ENCODE assay signal across 25 cellular contexts in genomic region chr2:217336694-217337093, GRCh38.
DNase-seq lines count a peak whose midpoint lies in the region; FAIRE-seq and TF ChIP-seq lines count a peak whose summit lies in the region.
"Had no signal": no experiment of that assay in that cellular context is flagged by ENCODE, and none has a peak within 500 bp of the region (broad histone marks: within the 10 kb centered on the region; RNA-seq: fewer than 3 reads in every experiment).

No MANE protein-coding gene starts in this region.

- H3K27me3 ChIP-seq in astrocyte (ENCODE audit: insufficient read depth, low read length) (no peaks in the 10 kb centered on the region), trophoblast cell (ENCODE audit: insufficient read depth, low read length) (no peaks in the 10 kb centered on the region)
- H3K27me3 ChIP-seq: BE2C, BLaER1 had no signal

- H3K9me3 Mint-ChIP-seq in astrocyte (ENCODE audit: unreplicated experiment) (peaks cover 1% of the 10 kb centered on the region), glutamatergic neuron (ENCODE audit: unreplicated experiment) (no peaks in the 10 kb centered on the region)
- H3K9me3 Mint-ChIP-seq: CD4-positive, alpha-beta memory T cell had no signal

- H3K79me2 ChIP-seq in astrocyte (ENCODE audit: insufficient read depth, low read length) (no peaks in the 10 kb centered on the region), trophoblast cell (ENCODE audit: control insufficient read depth, insufficient read depth, low read length, poor library complexity) (peaks cover 2% of the 10 kb centered on the region)

- peak; percentile 47 for FAIRE-seq in GM19239 (lab: Jason Lieb, UNC)
- FAIRE-seq in astrocyte (lab: Jason Lieb, UNC) = peak; percentile 47
- FAIRE-seq: A204.1, D721Med, GM12878, GM12892, GM18507 had no signal

- no peak overlapping the region for H4K12ac ChIP-seq in trophoblast cell (ENCODE audit: low read depth, low read length)

- DNase-seq in GM19239 (ENCODE audit: insufficient read length, low spot score) (no peak), astrocyte (ENCODE audit: low read depth) (no peak), trophoblast cell (peak; percentile 46 to 96), GOT3 (lab: John Stamatoyannopoulos, UW) (no peak), DMS53 treated with DMSO at 0.1 percent for 48 hours (lab: John Stamatoyannopoulos, UW; ENCODE audit: unreplicated experiment) (no peak), glutamatergic neuron (no peak)
- DNase-seq: 8988T; ACHN; BE2C; C1 segment of cervical spinal cord; CD4-positive, alpha-beta memory T cell; CD4-positive, CD25-positive, alpha-beta regulatory T cell; CD8-positive, alpha-beta memory T cell; COR-L47; DMS79; DND-41; EL; GDM1 had no signal

- H3K9me3 ChIP-seq in astrocyte (ENCODE audit: insufficient read depth, low read depth, low read length) = no peaks in the 10 kb centered on the region
- H3K9me3 ChIP-seq in trophoblast cell (ENCODE audit: insufficient read depth, low read depth, low read length) = no peaks in the 10 kb centered on the region
- H3K9me3 ChIP-seq: BE2C, BLaER1 had no signal

- H2BK12ac ChIP-seq in trophoblast cell (ENCODE audit: low read length) = no peak overlapping the region

- H3K9ac ChIP-seq in astrocyte (ENCODE audit: low read length) (no peak overlapping the region), trophoblast cell (ENCODE audit: low read length) (no peak overlapping the region)
- H3K9ac ChIP-seq: BLaER1 had no signal

- H3K4me3 ChIP-seq in astrocyte (ENCODE audit: insufficient read depth, low read depth, low read length) (no peak overlapping the region), trophoblast cell (ENCODE audit: low read depth, low read length) (no peak overlapping the region)
- H3K4me3 ChIP-seq: BLaER1, GM12878 had no signal

- H3K36me3 Mint-ChIP-seq in astrocyte (ENCODE audit: low read depth, unreplicated experiment) = no peaks in the 10 kb centered on the region
- H3K36me3 Mint-ChIP-seq in glutamatergic neuron (ENCODE audit: unreplicated experiment) = no peaks in the 10 kb centered on the region
- H3K36me3 Mint-ChIP-seq: CD14-positive monocyte; CD4-positive, CD25-positive, alpha-beta regulatory T cell had no signal

- H3K27ac Mint-ChIP-seq in astrocyte (ENCODE audit: unreplicated experiment) (peak overlapping the region; percentile 51), glutamatergic neuron (ENCODE audit: unreplicated experiment) (no peak overlapping the region)
- H3K27ac Mint-ChIP-seq: CD4-positive, alpha-beta memory T cell; CD4-positive, CD25-positive, alpha-beta regulatory T cell; CD8-positive, alpha-beta memory T cell had no signal

- no peaks in the 10 kb centered on the region for H4K20me1 ChIP-seq in astrocyte (ENCODE audit: insufficient read depth, low read length)
- H4K20me1 ChIP-seq: BLaER1 had no signal

- H3K4me2 ChIP-seq in astrocyte (ENCODE audit: low read length) (no peak overlapping the region), trophoblast cell (ENCODE audit: low read length) (no peak overlapping the region)
- H3K4me2 ChIP-seq: BLaER1 had no signal

- peaks cover 29% of the 10 kb centered on the region for H3K79me1 ChIP-seq in trophoblast cell (ENCODE audit: low read length)

- H3K27me3 Mint-ChIP-seq in astrocyte (ENCODE audit: low read depth, unreplicated experiment) = no peaks in the 10 kb centered on the region
- H3K27me3 Mint-ChIP-seq in glutamatergic neuron (ENCODE audit: unreplicated experiment) = peaks cover 2% of the 10 kb centered on the region
- H3K27me3 Mint-ChIP-seq: CD4-positive, CD25-positive, alpha-beta regulatory T cell; CD8-positive, alpha-beta memory T cell had no signal

- no peak overlapping the region for H3K14ac ChIP-seq in trophoblast cell (ENCODE audit: low read length)

- H3K23ac ChIP-seq in trophoblast cell (ENCODE audit: low read length) = no peak overlapping the region

- H4K8ac ChIP-seq in trophoblast cell (ENCODE audit: low read depth, low read length) = no peak overlapping the region

- no peak overlapping the region for H3K4me3 Mint-ChIP-seq in astrocyte (ENCODE audit: unreplicated experiment)
- no peak overlapping the region for H3K4me3 Mint-ChIP-seq in glutamatergic neuron (ENCODE audit: unreplicated experiment)
- H3K4me3 Mint-ChIP-seq: CD14-positive monocyte; CD4-positive, alpha-beta memory T cell; CD4-positive, CD25-positive, alpha-beta regulatory T cell; CD8-positive, alpha-beta memory T cell had no signal

- H4K91ac ChIP-seq in trophoblast cell (ENCODE audit: low read depth, low read length) = peak overlapping the region; percentile 76

- no peak overlapping the region for H2AK5ac ChIP-seq in trophoblast cell (ENCODE audit: low read length)

- no peaks in the 10 kb centered on the region for H3K36me3 ChIP-seq in astrocyte (ENCODE audit: insufficient read depth, low read length)
- H3K36me3 ChIP-seq in trophoblast cell (ENCODE audit: control insufficient read depth in 1 of 2, insufficient read depth in 2 of 2, low read length in 2 of 2) = no peaks in the 10 kb centered on the region
- H3K36me3 ChIP-seq: BE2C, BLaER1 had no signal

- no peak overlapping the region for H2BK5ac ChIP-seq in trophoblast cell (ENCODE audit: low read depth, low read length, poor library complexity)

- H3K4me1 Mint-ChIP-seq in astrocyte (ENCODE audit: low read depth, unreplicated experiment) (peaks cover 37% of the 10 kb centered on the region), glutamatergic neuron (ENCODE audit: low read depth, unreplicated experiment) (peaks cover 13% of the 10 kb centered on the region)
- H3K4me1 Mint-ChIP-seq: CD4-positive, alpha-beta memory T cell; CD4-positive, CD25-positive, alpha-beta regulatory T cell; CD8-positive, alpha-beta memory T cell had no signal

- WGBS in trophoblast cell (ENCODE audit: extremely low coverage, insufficient coverage, insufficient read length) = 100% methylated on average over 2 of the region's 4 CpGs

- H3K18ac ChIP-seq in trophoblast cell (ENCODE audit: low read length) = no peak overlapping the region

- no peak overlapping the region for H2BK120ac ChIP-seq in trophoblast cell (ENCODE audit: insufficient read depth, low read length, poor library complexity)

- TF ChIP-seq CTCF in astrocyte (IDR thresholded peaks at IDR 0.05; ENCODE audit: insufficient read depth, low read depth, low read length) = no peak
- TF ChIP-seq CTCF in glutamatergic neuron (IDR thresholded peaks at IDR 0.05; ENCODE audit: partially characterized antibody, unreplicated experiment) = no peak

- no peak overlapping the region for H3K27ac ChIP-seq in astrocyte (ENCODE audit: low read depth, low read length)
- H3K27ac ChIP-seq in trophoblast cell (ENCODE audit: low read depth, low read length) = no peak overlapping the region
- H3K27ac ChIP-seq: BLaER1 had no signal

- peaks cover 16% of the 10 kb centered on the region for H3K4me1 ChIP-seq in astrocyte (ENCODE audit: insufficient read depth, low read length)
- H3K4me1 ChIP-seq in trophoblast cell (ENCODE audit: control insufficient read depth in 1 of 2, insufficient read depth in 2 of 2, low read length in 2 of 2) = peaks cover 10 to 23% of the 10 kb centered on the region in 2 experiments
- H3K4me1 ChIP-seq: BE2C, BLaER1 had no signal

- H2AFZ ChIP-seq in astrocyte (ENCODE audit: low read depth, low read length) (no peak overlapping the region), trophoblast cell (ENCODE audit: insufficient read depth, low read length, poor library complexity) (no peak overlapping the region)

- no peak overlapping the region for H3K4ac ChIP-seq in trophoblast cell (ENCODE audit: low read depth, low read length)

Comparison
In these comparisons a context has a peak if more than half of its experiments do, and no peak if none do; other contexts are left out.
1. DNase-seq: peak in trophoblast cell (2 of 2); none in GM19239 (single experiment), astrocyte (single experiment), GOT3 (single experiment), DMS53 treated with DMSO at 0.1 percent for 48 hours (single experiment) and glutamatergic neuron (single experiment).